Comparison of ENCODE assay signal across 28 cellular contexts in the genomic region with DNA sequence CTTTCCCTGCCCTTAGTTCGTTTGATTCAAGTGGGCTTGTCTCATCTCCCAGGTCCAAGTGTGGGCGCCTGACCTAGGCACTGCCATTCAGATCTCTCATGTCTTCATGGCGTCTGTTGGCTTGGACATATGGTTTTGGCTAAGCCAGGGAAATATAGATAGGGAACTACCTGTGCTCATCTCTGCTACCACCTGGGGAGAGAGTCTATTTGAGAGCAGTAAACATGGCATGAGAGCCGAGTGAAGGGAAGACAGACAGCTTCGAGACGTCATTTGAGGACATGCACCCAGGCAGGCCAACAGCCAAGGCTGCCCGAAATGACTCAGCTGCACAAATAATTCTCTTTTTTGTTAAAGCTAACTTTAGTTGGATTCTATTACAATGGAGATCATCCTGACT.
"Had no signal": no experiment of that assay in that cellular context is flagged by ENCODE, and none has a peak within 500 bp of the region (broad histone marks: within the 10 kb centered on the region; RNA-seq: fewer than 3 reads in every experiment).

No MANE protein-coding gene starts in this region.

- H3K27ac Mint-ChIP-seq: activated B cell treated with CpG ODN at 0.5 μM for 24 hours; activated naive CD8-positive, alpha-beta T cell treated with anti-CD3 and anti-CD28 coated beads for 36 hours; nephron; stimulated activated naive B cell treated with anti-CD40 and anti-IgM and Interleukin-4, amounts not matched to agents 10 μg/mL and 1 μg/mL and 100 μg/mL, for 72 hours; T-helper 1 cell treated with Interleukin-12 subunit alpha and Interleukin-12 subunit beta and Interleukin-4 antibody, amounts not matched to agents 30 μg/mL and 1 μg/mL, for 36 hours had no signal

- H2AFZ ChIP-seq: parathyroid adenoma had no signal

- H3K9me3 Mint-ChIP-seq: activated naive CD8-positive, alpha-beta T cell treated with anti-CD3 and anti-CD28 coated beads for 36 hours had no signal

- ATAC-seq: esophagus mucosa; heart left ventricle; left cardiac atrium; right lobe of liver; stimulated activated naive B cell treated with anti-CD40 and anti-IgM and Interleukin-4, amounts not matched to agents 10 μg/mL and 1 μg/mL and 100 μg/mL, for 72 hours had no signal

- H3K36me3 Mint-ChIP-seq: brain had no signal

- H3K4me2 ChIP-seq: smooth muscle cell had no signal

- H3K4me3 Mint-ChIP-seq: activated B cell treated with CpG ODN at 0.5 μM for 24 hours; activated naive CD8-positive, alpha-beta T cell treated with anti-CD3 and anti-CD28 coated beads for 36 hours; brain; nephron; stimulated activated naive B cell treated with anti-CD40 and anti-IgM and Interleukin-4, amounts not matched to agents 10 μg/mL and 1 μg/mL and 100 μg/mL, for 72 hours; T-helper 1 cell treated with Interleukin-12 subunit alpha and Interleukin-12 subunit beta and Interleukin-4 antibody, amounts not matched to agents 30 μg/mL and 1 μg/mL, for 36 hours had no signal

- H3K27me3 ChIP-seq: heart left ventricle, neutrophil, right lobe of liver, testis, uterus had no signal

- H3K4me1 ChIP-seq: heart left ventricle, parathyroid adenoma, right lobe of liver, testis, uterus had no signal

- H3K27ac ChIP-seq: heart left ventricle, neutrophil, parathyroid adenoma, right lobe of liver, testis, uterus had no signal

- H3K9me3 ChIP-seq: neutrophil, right lobe of liver, testis, uterus had no signal

- H3K9ac ChIP-seq: parathyroid adenoma had no signal

- DNase-seq: activated B cell treated with CpG ODN at 0.5 μM for 24 hours; activated CD4-positive, alpha-beta T cell treated with anti-CD3 and anti-CD28 coated beads for 4 hours; activated CD4-positive, alpha-beta T cell treated with anti-CD3 and anti-CD28 coated beads, Interleukin-2, amount 50 U/mL, for 48 hours; activated CD8-positive, alpha-beta memory T cell treated with anti-CD3 and anti-CD28 coated beads, Interleukin-2, amount 50 U/mL, for 48 hours; activated naive CD4-positive, alpha-beta T cell treated with Interleukin-2 at 50 U/mL for 16 hours; activated naive CD8-positive, alpha-beta T cell treated with anti-CD3 and anti-CD28 coated beads for 36 hours; activated T-cell treated with anti-CD3 and anti-CD28 coated beads, Interleukin-2, amount 50 U/mL, for 48 hours; amniotic stem cell; dermis blood vessel endothelial cell; effector memory CD4-positive, alpha-beta T cell; heart left ventricle; islet precursor cell; left cardiac atrium; mesenchymal stem cell; right lobe of liver; stimulated activated CD4-positive, alpha-beta T cell treated with anti-CD3 and anti-CD28 coated beads, Interleukin-15, amount 100 ng/mL, for 24 hours; stimulated activated naive B cell treated with anti-CD40 and anti-IgM and Interleukin-4, amounts not matched to agents 10 μg/mL and 1 μg/mL and 100 μg/mL, for 72 hours; T1000; testis; trophoblast cell; uterus had no signal

- H3K36me3 ChIP-seq: heart left ventricle, neutrophil, right lobe of liver, uterus had no signal

- H3K4me1 Mint-ChIP-seq: activated B cell treated with CpG ODN at 0.5 μM for 24 hours; activated naive CD8-positive, alpha-beta T cell treated with anti-CD3 and anti-CD28 coated beads for 36 hours; stimulated activated naive B cell treated with anti-CD40 and anti-IgM and Interleukin-4, amounts not matched to agents 10 μg/mL and 1 μg/mL and 100 μg/mL, for 72 hours had no signal

- H3K79me2 ChIP-seq: parathyroid adenoma had no signal

- H3K4me3 ChIP-seq: heart left ventricle, right lobe of liver, smooth muscle cell, testis, uterus had no signal
